9 cellular contexts compared by ENCODE assay signal in the genomic region with DNA sequence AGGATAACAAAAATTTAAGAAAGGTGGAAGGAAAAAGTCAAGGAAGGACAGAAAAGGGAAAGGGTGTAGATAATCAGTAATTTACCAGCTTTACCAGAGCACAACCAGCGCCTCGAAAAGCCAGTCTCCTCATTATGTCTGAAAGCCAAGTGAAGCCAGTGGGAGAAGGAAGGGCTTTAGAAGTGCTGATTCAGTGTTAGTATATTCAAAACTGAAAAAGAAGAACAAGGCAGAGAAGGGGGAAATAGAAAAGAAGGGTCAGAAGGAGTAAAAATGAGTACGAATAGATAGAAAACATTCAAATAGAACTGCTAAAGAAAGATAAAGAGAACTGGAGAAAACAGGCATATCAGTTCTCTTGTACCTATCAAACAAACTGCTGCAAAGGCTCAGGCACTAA. TPM values are rescaled to one million over a fixed set of nuclear protein-coding genes. Genes with fewer than 3 reads are reported as not detected.
DNase-seq lines count a peak whose midpoint lies in the region; ATAC-seq and TF ChIP-seq lines count a peak whose summit lies in the region.
"Had no signal": no experiment of that assay in that cellular context is flagged by ENCODE, and none has a peak within 500 bp of the region (broad histone marks: within the 10 kb centered on the region; RNA-seq: fewer than 3 reads in every experiment).

No MANE protein-coding gene starts in this region.

- intact Hi-C loops in heart left ventricle (cut with DNase I) (loop anchor here in 9 of 10 donors (5.0 to 10.0 kb wide), 4 partner anchors 144 to 227 kb away; a partner anchor contains a TSS), right cardiac atrium (cut with DNase I) (no loop called here)

- H3K4me1 ChIP-seq in heart left ventricle (peaks cover 14 to 75% (median 45%) of the 10 kb centered on the region in 12 donors), right cardiac atrium (ENCODE audit: control insufficient read depth, insufficient read depth, low read length) (peaks cover 2% of the 10 kb centered on the region), urinary bladder (ENCODE audit: insufficient read depth) (no peaks in the 10 kb centered on the region)

- H3K4me3 ChIP-seq in heart left ventricle (peak overlapping the region in 1 of 12 donors; percentile 23), right cardiac atrium (ENCODE audit: low read length) (no peak overlapping the region), urinary bladder (ENCODE audit: low read depth, low read length) (no peak overlapping the region), H7 (ENCODE audit: insufficient read depth, low read depth, low read length) (no peak overlapping the region)

- peaks cover 44% of the 10 kb centered on the region for H3K4me1 Mint-ChIP-seq in activated T-helper 17 cell treated with anti-CD3 and anti-CD28 coated beads, Interleukin-2, amount 50 U/mL, for 72 hours

- H3K36me3 Mint-ChIP-seq in activated T-helper 17 cell treated with anti-CD3 and anti-CD28 coated beads, Interleukin-2, amount 50 U/mL, for 72 hours (ENCODE audit: low read depth), result peaks cover 98% of the 10 kb centered on the region

- ATAC-seq in heart left ventricle (no peak), right cardiac atrium (no peak), HG03521 (IDR thresholded peaks at IDR 0.05; ENCODE audit: unreplicated experiment) (no peak)
- ATAC-seq in activated T-helper 17 cell treated with anti-CD3 and anti-CD28 coated beads, Interleukin-2, amount 50 U/mL, for 72 hours (replicated peaks), result peak; percentile 0

- DNase-seq in heart left ventricle, result no peak
- DNase-seq in right cardiac atrium, result no peak
- peak; percentile 43 for DNase-seq in medulla oblongata (ENCODE audit: extremely low spot score)
- no peak for DNase-seq in H7
- DNase-seq in GM19240 (ENCODE audit: insufficient read length, low spot score), result no peak
- DNase-seq: NCI-H1436 treated with DMSO at 0.1 percent for 48 hours had no signal

- no peaks in the 10 kb centered on the region for H3K27me3 ChIP-seq in heart left ventricle
- no peaks in the 10 kb centered on the region for H3K27me3 ChIP-seq in right cardiac atrium (ENCODE audit: control insufficient read depth, insufficient read depth)
- no peaks in the 10 kb centered on the region for H3K27me3 ChIP-seq in H7 (ENCODE audit: control insufficient read depth, insufficient read depth, low read length)

- H3K4me3 Mint-ChIP-seq in activated T-helper 17 cell treated with anti-CD3 and anti-CD28 coated beads, Interleukin-2, amount 50 U/mL, for 72 hours, result peak overlapping the region; percentile 69

- WGBS in heart left ventricle, 4 donors, result 62 to 70% (median 66%) methylated on average over 3 of the region's 3 CpGs
- 68% methylated on average over 3 of the region's 3 CpGs for WGBS in right cardiac atrium
- WGBS in urinary bladder, result 80% methylated on average over 3 of the region's 3 CpGs

- TF ChIP-seq CTCF in heart left ventricle (IDR thresholded peaks at IDR 0.05), result no peak

- H3K36me3 ChIP-seq in heart left ventricle, result peaks cover 0 to 51% (median 38%) of the 10 kb centered on the region in 9 donors
- H3K36me3 ChIP-seq in urinary bladder (ENCODE audit: insufficient read depth), result no peaks in the 10 kb centered on the region
- H3K36me3 ChIP-seq in H7 (replicated peaks; ENCODE audit: control insufficient read depth, insufficient read depth, low read length), result peaks cover 8% of the 10 kb centered on the region

- H3K9me3 Mint-ChIP-seq in activated T-helper 17 cell treated with anti-CD3 and anti-CD28 coated beads, Interleukin-2, amount 50 U/mL, for 72 hours, result no peaks in the 10 kb centered on the region

- no peaks in the 10 kb centered on the region for H3K27me3 Mint-ChIP-seq in activated T-helper 17 cell treated with anti-CD3 and anti-CD28 coated beads, Interleukin-2, amount 50 U/mL, for 72 hours

- H3K9me3 ChIP-seq in heart left ventricle, result no peaks in the 10 kb centered on the region
- H3K9me3 ChIP-seq in right cardiac atrium (ENCODE audit: control insufficient read depth, low read length), result no peaks in the 10 kb centered on the region

- H3K27ac ChIP-seq in heart left ventricle (peak overlapping the region in 11 of 12 donors; percentile 1 to 79 (median 48)), right cardiac atrium (ENCODE audit: low read length) (no peak overlapping the region), urinary bladder (ENCODE audit: low read depth) (peak overlapping the region; percentile 32)

- TF ChIP-seq POLR2A in heart left ventricle (IDR thresholded peaks at IDR 0.05), result no peak

- peak overlapping the region; percentile 89 for H3K27ac Mint-ChIP-seq in activated T-helper 17 cell treated with anti-CD3 and anti-CD28 coated beads, Interleukin-2, amount 50 U/mL, for 72 hours

RNA-seq across cellular contexts. Expression of a gene that starts 4.1 kb away (rescaled TPM):
- total RNA-seq in heart left ventricle (10 to 100 TPM; 33.8 to 61.7 (median 49.5) TPM), right cardiac atrium (10 to 100 TPM; 51.4 to 56.8 (median 55.6) TPM), urinary bladder (125 TPM)
- polyA plus RNA-seq in heart left ventricle (10 to 100 TPM in 1 of 2 donors, 1 to 10 TPM in 1; 8.5 to 17.6 TPM), right cardiac atrium (10.0 TPM), urinary bladder (25.1 TPM)
- 10 to 100 TPM; 88.4 to 88.6 TPM for total RNA-seq in activated T-helper 17 cell treated with anti-CD3 and anti-CD28 coated beads, Interleukin-2, amount 50 U/mL, for 72 hours
- total RNA-seq in H7 (2014; rRNA removed; shearing (Covaris generic)), result 29.1 and 39.6 TPM in 2 replicates

RNA-seq across cellular contexts. Expression of a gene that starts 4.2 kb away (rescaled TPM):
- total RNA-seq in heart left ventricle (10 to 100 TPM; 23.6 to 47.4 (median 29.4) TPM), right cardiac atrium (10 to 100 TPM; 25.2 to 43.9 (median 29.1) TPM), urinary bladder (163 TPM)
- polyA plus RNA-seq in heart left ventricle (10 to 100 TPM; 25.4 to 85.3 TPM), right cardiac atrium (27.7 TPM), urinary bladder (47.0 TPM)
- total RNA-seq in activated T-helper 17 cell treated with anti-CD3 and anti-CD28 coated beads, Interleukin-2, amount 50 U/mL, for 72 hours, result 100 to 1,000 TPM; 165 to 189 TPM
- 148 and 237 TPM in 2 replicates for total RNA-seq in H7 (2014; rRNA removed; shearing (Covaris generic))

RNA-seq across cellular contexts. Expression of a gene that starts 24.0 kb away (rescaled TPM):
- 10 to 100 TPM; 22.6 to 38.7 (median 28.3) TPM for total RNA-seq in heart left ventricle
- 10 to 100 TPM; 21.7 to 39.0 TPM for polyA plus RNA-seq in heart left ventricle
- total RNA-seq in right cardiac atrium, result 10 to 100 TPM; 35.6 to 41.8 (median 41.0) TPM
- 32.9 TPM for polyA plus RNA-seq in right cardiac atrium
- 10 to 100 TPM; 34.6 to 37.3 TPM for total RNA-seq in activated T-helper 17 cell treated with anti-CD3 and anti-CD28 coated beads, Interleukin-2, amount 50 U/mL, for 72 hours
- total RNA-seq in urinary bladder, result 129 TPM
- polyA plus RNA-seq in urinary bladder, result 46.3 TPM
- total RNA-seq in H7 (2014; rRNA removed; shearing (Covaris generic)), result 48.2 and 65.7 TPM in 2 replicates

RNA-seq across cellular contexts. Expression of a gene that starts 24.3 kb away (rescaled TPM):
- total RNA-seq in heart left ventricle (100 to 1,000 TPM in 2 of 9 donors, 10 to 100 TPM in 7; 72.4 to 176 (median 80.2) TPM), right cardiac atrium (10 to 100 TPM; 78.9 to 81.8 (median 79.9) TPM), urinary bladder (52.0 TPM)
- polyA plus RNA-seq in heart left ventricle (100 to 1,000 TPM in 1 of 2 donors, 10 to 100 TPM in 1; 48.6 to 161 TPM), right cardiac atrium (132 TPM), urinary bladder (152 TPM)
- 100 to 1,000 TPM in 1 of 2 donors, 10 to 100 TPM in 1; 66.2 to 106 TPM for total RNA-seq in activated T-helper 17 cell treated with anti-CD3 and anti-CD28 coated beads, Interleukin-2, amount 50 U/mL, for 72 hours
- total RNA-seq in H7 (2014; rRNA removed; shearing (Covaris generic)), result 84.5 and 85.3 TPM in 2 replicates

Comparison
In these comparisons a context has a peak if more than half of its experiments do, and no peak if none do; other contexts are left out.
1. intact Hi-C loops: an anchor here in heart left ventricle (5.0 to 10.0 kb wide); none called in right cardiac atrium.